22 cellular contexts compared by ENCODE assay signal in the genomic region with DNA sequence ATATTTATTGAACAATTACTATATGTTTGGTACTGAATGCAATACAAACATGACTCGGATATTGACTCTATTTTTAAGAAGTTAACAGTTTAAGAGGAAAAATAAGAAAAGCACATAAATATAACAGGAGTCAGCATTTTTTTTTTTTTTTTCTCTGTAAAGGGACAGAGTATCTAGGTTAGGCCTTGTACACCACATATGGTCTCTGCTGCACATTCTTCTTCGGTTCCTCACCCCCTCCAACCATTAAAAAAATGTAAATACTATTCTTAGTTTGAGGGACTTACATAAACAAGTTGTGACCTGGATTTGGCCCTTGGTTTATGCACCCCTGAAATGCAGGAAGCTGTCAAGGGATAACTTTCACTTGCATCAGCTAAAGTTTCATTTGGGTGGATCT. TPM values are rescaled to one million over a fixed set of nuclear protein-coding genes. Genes with fewer than 3 reads are reported as not detected.
A peak's percentile ranks its signal among the peaks of the same experiment; 100 is the strongest.
DNase-seq lines count a peak whose midpoint lies in the region; ATAC-seq and TF ChIP-seq lines count a peak whose summit lies in the region.
"Had no signal": no experiment of that assay in that cellular context is flagged by ENCODE, and none has a peak within 500 bp of the region (broad histone marks: within the 10 kb centered on the region; RNA-seq: fewer than 3 reads in every experiment).

No MANE protein-coding gene starts in this region.

- DNase-seq in EH (ENCODE audit: low read depth) (peak; percentile 94), SJCRH30 (no peak), fibroblast of gingiva (ENCODE audit: low read depth) (peak; percentile 83), PC-9 (no peak), DMS153 (lab: John Stamatoyannopoulos, UW) (no peak)
- DNase-seq: activated CD4-positive, alpha-beta T cell treated with anti-CD3 and anti-CD28 coated beads, Interleukin-2, amount 50 U/mL, for 4 hours; activated naive CD4-positive, alpha-beta T cell treated with anti-CD3 and anti-CD28 coated beads for 36 hours; activated T-cell treated with anti-CD3 and anti-CD28 coated beads for 4 hours; dorsolateral prefrontal cortex; GOT3; Kasumi-1; left colon; NCI-H1105 treated with DMSO at 0.1 percent for 48 hours; NCI-H2171 treated with DMSO at 0.1 percent for 48 hours; pancreas; RPMI8226; SW 1271 had no signal

- TF ChIP-seq EP300 in neural cell (conservative IDR thresholded peaks at IDR 0.05; ENCODE audit: poor library complexity, severe bottlenecking): no peak

- H3F3A ChIP-seq in neural cell (ENCODE audit: insufficient read depth, low read length, poor library complexity, severe bottlenecking): peaks cover 22% of the 10 kb centered on the region
- peaks cover 6% of the 10 kb centered on the region for H3F3A ChIP-seq in PC-9 (ENCODE audit: insufficient read depth, low read depth)

- H3K4me3 ChIP-seq in SJCRH30: no peak overlapping the region
- peak overlapping the region; percentile 71 for H3K4me3 ChIP-seq in neural cell (ENCODE audit: low read length)
- no peak overlapping the region for H3K4me3 ChIP-seq in PC-9
- H3K4me3 ChIP-seq: BLaER1 treated with 17β-estradiol and CSF1 and Interleukin-3, amounts not matched to agents 10 nM and 100 nM; pancreas had no signal

- H3K36me3 ChIP-seq in SJCRH30: no peaks in the 10 kb centered on the region
- peaks cover 10% of the 10 kb centered on the region for H3K36me3 ChIP-seq in neural cell (ENCODE audit: insufficient read depth, low read length)
- no peaks in the 10 kb centered on the region for H3K36me3 ChIP-seq in PC-9 (ENCODE audit: low read depth)
- H3K36me3 ChIP-seq: BLaER1 treated with 17β-estradiol and CSF1 and Interleukin-3, amounts not matched to agents 10 nM and 100 nM; pancreas had no signal

- H3K27me3 ChIP-seq in SJCRH30 (no peaks in the 10 kb centered on the region), neural cell (ENCODE audit: insufficient read depth, low read depth, low read length) (no peaks in the 10 kb centered on the region), PC-9 (ENCODE audit: insufficient read depth, low read depth) (no peaks in the 10 kb centered on the region)
- H3K27me3 ChIP-seq: BLaER1 treated with 17β-estradiol and CSF1 and Interleukin-3, amounts not matched to agents 10 nM and 100 nM; dorsolateral prefrontal cortex; pancreas had no signal

- peak overlapping the region; percentile 75 for H3K4me2 ChIP-seq in neural cell (ENCODE audit: low read length)
- no peak overlapping the region for H3K4me2 ChIP-seq in PC-9

- H2AFZ ChIP-seq in neural cell (ENCODE audit: low read depth, low read length) (no peak overlapping the region), PC-9 (no peak overlapping the region)

- intact Hi-C loops in PC-9 (cut with micrococcal nuclease; ENCODE audit: unreplicated experiment): no loop called here

- H3K9me2 ChIP-seq in neural cell (ENCODE audit: insufficient read depth, low read length) (no peaks in the 10 kb centered on the region), PC-9 (ENCODE audit: insufficient read depth) (no peaks in the 10 kb centered on the region)

- H4K20me1 ChIP-seq in neural cell (ENCODE audit: insufficient read depth): no peaks in the 10 kb centered on the region
- no peaks in the 10 kb centered on the region for H4K20me1 ChIP-seq in PC-9 (ENCODE audit: insufficient read depth)
- H4K20me1 ChIP-seq: BLaER1 treated with 17β-estradiol and CSF1 and Interleukin-3, amounts not matched to agents 10 nM and 100 nM had no signal

- H3K4me1 ChIP-seq in SJCRH30 (peaks cover 28% of the 10 kb centered on the region), PC-9 (replicated peaks; ENCODE audit: insufficient read depth) (no peaks in the 10 kb centered on the region)
- H3K4me1 ChIP-seq: pancreas had no signal

- no peak for TF ChIP-seq CTCF in neural cell (IDR thresholded peaks at IDR 0.05; ENCODE audit: poor library complexity, severe bottlenecking)
- no peak for TF ChIP-seq CTCF in PC-9 (conservative IDR thresholded peaks at IDR 0.05)

- no TSS peak for BruUV-seq in PC-9 (replicated peaks; lab: Mats Ljungman, UMichigan)

- no peaks in the 10 kb centered on the region for H3K9me3 ChIP-seq in SJCRH30 (replicated peaks)
- peaks cover 8% of the 10 kb centered on the region for H3K9me3 ChIP-seq in neural cell (ENCODE audit: low read length)
- H3K9me3 ChIP-seq in PC-9 (ENCODE audit: insufficient read depth, low read depth): no peaks in the 10 kb centered on the region
- H3K9me3 ChIP-seq: BLaER1 treated with 17β-estradiol and CSF1 and Interleukin-3, amounts not matched to agents 10 nM and 100 nM; pancreas had no signal

- H3K27ac ChIP-seq in SJCRH30: peak overlapping the region; percentile 81; the same call in 1 of the 2 replicates
- peak overlapping the region; percentile 99 for H3K27ac ChIP-seq in neural cell (ENCODE audit: low read length)
- H3K27ac ChIP-seq in PC-9: no peak overlapping the region
- H3K27ac ChIP-seq: BLaER1 treated with 17β-estradiol and CSF1 and Interleukin-3, amounts not matched to agents 10 nM and 100 nM; pancreas had no signal

- TF ChIP-seq RAD21 in neural cell (conservative IDR thresholded peaks at IDR 0.05): no peak

- ATAC-seq in HG02642 (IDR thresholded peaks at IDR 0.05; ENCODE audit: poor library complexity, unreplicated experiment) (no peak), HG03460 (IDR thresholded peaks at IDR 0.05; ENCODE audit: unreplicated experiment) (no peak)
- ATAC-seq: esophagus mucosa, left colon, pancreas had no signal

- H3K79me2 ChIP-seq in neural cell (replicated peaks; ENCODE audit: insufficient read depth, low read length) (peaks cover 62% of the 10 kb centered on the region), PC-9 (ENCODE audit: low read depth) (no peaks in the 10 kb centered on the region)

- POLR2A ChIA-PET in PC-9 (lab: Charles Lee; ENCODE audit: unreplicated experiment): no interaction called here

- CTCF ChIA-PET in PC-9 (lab: Charles Lee): no interaction called here

- no peak overlapping the region for H3K9ac ChIP-seq in neural cell (ENCODE audit: low read length)
- H3K9ac ChIP-seq: BLaER1 treated with 17β-estradiol and CSF1 and Interleukin-3, amounts not matched to agents 10 nM and 100 nM had no signal

TF ChIP-seq in neural cell, 6 proteins besides CTCF, POLR2A, EP300 and RAD21:
- no peak for TF ChIP-seq EZH2 (IDR thresholded peaks at IDR 0.05; ENCODE audit: borderline replicate concordance, insufficient read depth, low read length, poor library complexity, severe bottlenecking)
- TF ChIP-seq TAF1 (IDR thresholded peaks at IDR 0.05; ENCODE audit: low read depth): no peak
- TF ChIP-seq, protein P1, sequence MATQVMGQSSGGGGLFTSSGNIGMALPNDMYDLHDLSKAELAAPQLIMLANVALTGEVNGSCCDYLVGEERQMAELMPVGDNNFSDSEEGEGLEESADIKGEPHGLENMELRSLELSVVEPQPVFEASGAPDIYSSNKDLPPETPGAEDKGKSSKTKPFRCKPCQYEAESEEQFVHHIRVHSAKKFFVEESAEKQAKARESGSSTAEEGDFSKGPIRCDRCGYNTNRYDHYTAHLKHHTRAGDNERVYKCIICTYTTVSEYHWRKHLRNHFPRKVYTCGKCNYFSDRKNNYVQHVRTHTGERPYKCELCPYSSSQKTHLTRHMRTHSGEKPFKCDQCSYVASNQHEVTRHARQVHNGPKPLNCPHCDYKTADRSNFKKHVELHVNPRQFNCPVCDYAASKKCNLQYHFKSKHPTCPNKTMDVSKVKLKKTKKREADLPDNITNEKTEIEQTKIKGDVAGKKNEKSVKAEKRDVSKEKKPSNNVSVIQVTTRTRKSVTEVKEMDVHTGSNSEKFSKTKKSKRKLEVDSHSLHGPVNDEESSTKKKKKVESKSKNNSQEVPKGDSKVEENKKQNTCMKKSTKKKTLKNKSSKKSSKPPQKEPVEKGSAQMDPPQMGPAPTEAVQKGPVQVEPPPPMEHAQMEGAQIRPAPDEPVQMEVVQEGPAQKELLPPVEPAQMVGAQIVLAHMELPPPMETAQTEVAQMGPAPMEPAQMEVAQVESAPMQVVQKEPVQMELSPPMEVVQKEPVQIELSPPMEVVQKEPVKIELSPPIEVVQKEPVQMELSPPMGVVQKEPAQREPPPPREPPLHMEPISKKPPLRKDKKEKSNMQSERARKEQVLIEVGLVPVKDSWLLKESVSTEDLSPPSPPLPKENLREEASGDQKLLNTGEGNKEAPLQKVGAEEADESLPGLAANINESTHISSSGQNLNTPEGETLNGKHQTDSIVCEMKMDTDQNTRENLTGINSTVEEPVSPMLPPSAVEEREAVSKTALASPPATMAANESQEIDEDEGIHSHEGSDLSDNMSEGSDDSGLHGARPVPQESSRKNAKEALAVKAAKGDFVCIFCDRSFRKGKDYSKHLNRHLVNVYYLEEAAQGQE (IDR thresholded peaks at IDR 0.05; ENCODE audit: borderline replicate concordance): no peak
- no peak for TF ChIP-seq MXI1 (conservative IDR thresholded peaks at IDR 0.05; ENCODE audit: poor library complexity, severe bottlenecking)
- no peak for TF ChIP-seq POLR2AphosphoS5 (IDR thresholded peaks at IDR 0.05)
- no peak for TF ChIP-seq SMC3 (conservative IDR thresholded peaks at IDR 0.05; ENCODE audit: poor library complexity)

RNA-seq across cellular contexts. Expression of a gene that starts 40.3 kb away (rescaled TPM):
- 87.9 and 95.1 TPM in 2 replicates for total RNA-seq in SJCRH30 (2014; rRNA removed; shearing (Covaris generic))
- 171 and 179 TPM in 2 replicates for polyA plus RNA-seq in neural cell
- 154 and 155 TPM in 2 replicates for polyA minus RNA-seq in neural cell
- total RNA-seq in PC-9 (2021): 45.4 and 48.1 TPM in 2 replicates

Comparison
In these comparisons a context has a peak if more than half of its experiments do, and no peak if none do; other contexts are left out.
1. DNase-seq: peak in EH (single experiment) and fibroblast of gingiva (single experiment); none in SJCRH30 (0 of 2), PC-9 (0 of 2) and DMS153 (single experiment).